In the genomic region with DNA sequence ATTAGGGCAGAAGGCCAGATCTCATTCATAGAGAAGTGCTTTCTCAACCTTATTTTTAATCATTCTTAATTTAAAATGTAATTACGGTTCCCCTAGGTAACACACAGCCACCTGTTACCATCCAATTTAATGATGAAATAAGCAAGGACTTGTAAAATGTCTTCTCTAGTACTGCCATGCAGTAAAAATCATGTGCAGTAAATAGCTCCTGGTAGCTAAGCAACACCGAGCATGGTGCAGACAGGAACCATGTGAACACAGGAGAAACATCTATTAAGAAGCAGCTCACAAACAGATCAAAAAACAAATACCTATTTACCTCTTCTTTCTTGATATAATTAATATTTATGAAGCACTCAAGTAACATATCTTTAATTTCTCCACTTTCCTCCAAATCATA, we compare ENCODE assay signal across 32 cellular contexts.
"Had no signal": no experiment of that assay in that cellular context is flagged by ENCODE, and none has a peak within 500 bp of the region (broad histone marks: within the 10 kb centered on the region; RNA-seq: fewer than 3 reads in every experiment).

No MANE protein-coding gene starts in this region.

- H3K9me3 Mint-ChIP-seq: activated CD4-positive, alpha-beta T cell treated with anti-CD3 and anti-CD28 coated beads, Interleukin-2, amount 10 ng/mL, durations not matched to agents 24 days and 14 days; activated CD8-positive, alpha-beta T cell treated with anti-CD3 and anti-CD28 coated beads for 36 hours; activated naive CD8-positive, alpha-beta T cell treated with anti-CD3 and anti-CD28 coated beads for 36 hours; activated T-cell treated with anti-CD3 and anti-CD28 coated beads, Interleukin-2, amount 50 U/mL, for 72 hours; activated T-helper 17 cell treated with anti-CD3 and anti-CD28 coated beads, Interleukin-2, amount 50 U/mL, for 72 hours had no signal

- H3K36me3 ChIP-seq: brain microvascular endothelial cell had no signal

- H3K4me3 ChIP-seq: MG63, PC-9, SJCRH30, SK-N-MC had no signal

- H3K9me3 ChIP-seq: MG63, SJCRH30 had no signal

- H3K4me3 Mint-ChIP-seq: activated CD4-positive, alpha-beta T cell treated with anti-CD3 and anti-CD28 coated beads, Interleukin-2, amount 10 ng/mL, durations not matched to agents 24 days and 14 days; activated CD8-positive, alpha-beta T cell treated with anti-CD3 and anti-CD28 coated beads for 36 hours; activated naive CD8-positive, alpha-beta T cell treated with anti-CD3 and anti-CD28 coated beads for 36 hours; activated T-cell treated with anti-CD3 and anti-CD28 coated beads, Interleukin-2, amount 50 U/mL, for 72 hours; activated T-helper 17 cell treated with anti-CD3 and anti-CD28 coated beads, Interleukin-2, amount 50 U/mL, for 72 hours had no signal

- H3K4me2 ChIP-seq: PC-9 had no signal

- DNase-seq: activated CD4-positive, alpha-beta T cell treated with anti-CD3 and anti-CD28 coated beads, Interleukin-2, amount 10 ng/mL, durations not matched to agents 24 days and 14 days; activated CD4-positive, alpha-beta T cell treated with anti-CD3 and anti-CD28 coated beads, Interleukin-2, amount 50 U/mL, for 4 hours; activated CD8-positive, alpha-beta T cell treated with anti-CD3 and anti-CD28 coated beads for 36 hours; activated effector memory CD4-positive, alpha-beta T cell treated with anti-CD3 and anti-CD28 coated beads, Interleukin-2, amount 50 U/mL, for 16 hours; activated naive CD4-positive, alpha-beta T cell; activated naive CD4-positive, alpha-beta T cell treated with anti-CD3 and anti-CD28 coated beads, Interleukin-2, amount 50 U/mL, for 16 hours; activated naive CD8-positive, alpha-beta T cell treated with anti-CD3 and anti-CD28 coated beads for 36 hours; activated T-cell treated with anti-CD3 and anti-CD28 coated beads, Interleukin-2, amount 50 U/mL, for 1 hour; activated T-cell treated with anti-CD3 and anti-CD28 coated beads, Interleukin-2, amount 50 U/mL, for 72 hours; amniotic stem cell; aorta; brain microvascular endothelial cell; central memory CD4-positive, alpha-beta T cell; Kasumi-1; KG1; MG63; NCI-H1048; NCI-H1694; NCI-H1930; NCI-H2081 treated with DMSO at 0.1 percent for 48 hours; NCI-H2171 treated with DMSO at 0.1 percent for 48 hours; NCI-H2227 treated with DMSO at 0.1 percent for 48 hours; NCI-H446; NCI-H510A treated with DMSO at 0.1 percent for 48 hours; NCI-H526 treated with DMSO at 0.1 percent for 48 hours; NCI-H82; PC-9; SHP77; SJCRH30; T1000 had no signal

- H3K27me3 ChIP-seq: brain microvascular endothelial cell, MG63, SJCRH30 had no signal

- ATAC-seq: activated CD8-positive, alpha-beta T cell treated with anti-CD3 and anti-CD28 coated beads for 36 hours; activated T-cell treated with anti-CD3 and anti-CD28 coated beads, Interleukin-2, amount 50 U/mL, for 72 hours; activated T-helper 17 cell treated with anti-CD3 and anti-CD28 coated beads, Interleukin-2, amount 50 U/mL, for 72 hours had no signal

- H3K27ac ChIP-seq: brain microvascular endothelial cell, PC-9, SJCRH30, SK-N-MC had no signal

- H3K27ac Mint-ChIP-seq: activated CD4-positive, alpha-beta T cell treated with anti-CD3 and anti-CD28 coated beads, Interleukin-2, amount 10 ng/mL, durations not matched to agents 24 days and 14 days; activated CD8-positive, alpha-beta T cell treated with anti-CD3 and anti-CD28 coated beads for 36 hours; activated naive CD8-positive, alpha-beta T cell treated with anti-CD3 and anti-CD28 coated beads for 36 hours; activated T-cell treated with anti-CD3 and anti-CD28 coated beads, Interleukin-2, amount 50 U/mL, for 72 hours; activated T-helper 17 cell treated with anti-CD3 and anti-CD28 coated beads, Interleukin-2, amount 50 U/mL, for 72 hours had no signal

- H3K27me3 Mint-ChIP-seq: activated CD4-positive, alpha-beta T cell treated with anti-CD3 and anti-CD28 coated beads, Interleukin-2, amount 10 ng/mL, durations not matched to agents 24 days and 14 days; activated CD8-positive, alpha-beta T cell treated with anti-CD3 and anti-CD28 coated beads for 36 hours; activated naive CD8-positive, alpha-beta T cell treated with anti-CD3 and anti-CD28 coated beads for 36 hours; activated T-helper 17 cell treated with anti-CD3 and anti-CD28 coated beads, Interleukin-2, amount 50 U/mL, for 72 hours had no signal

- H2AFZ ChIP-seq: PC-9 had no signal
